1 cellular context compared by ENCODE assay signal in genomic region chr6:26362836-26363220, GRCh38.
TF ChIP-seq lines count a peak whose summit lies in the region.

No MANE protein-coding gene starts in this region.

TF ChIP-seq in IMR-90, 13 proteins besides CTCF, POLR2A, EP300 and RAD21:
- TF ChIP-seq CEBPB (IDR thresholded peaks at IDR 0.05; ENCODE audit: low read depth, low read length), result peak; percentile 72
- TF ChIP-seq MXI1 (IDR thresholded peaks at IDR 0.05; ENCODE audit: borderline replicate concordance, low read depth, low read length), result no peak
